In genomic region chr5:119578937-119579336, GRCh38 we compare ENCODE assay signal across 7 cellular contexts. TPM values are rescaled to one million over a fixed set of nuclear protein-coding genes. Genes with fewer than 3 reads are reported as not detected.
A peak's percentile ranks its signal among the peaks of the same experiment; 100 is the strongest.
DNase-seq lines count a peak whose midpoint lies in the region; ATAC-seq and TF ChIP-seq lines count a peak whose summit lies in the region.

No MANE protein-coding gene starts in this region.

- CTCF ChIA-PET in SK-N-SH (lab: Yijun Ruan, JAX), result interaction anchor here (0.7 to 1.1 kb wide), 2 partner anchors 17 to 43 kb away, joined by 3 read pairs; no protein-coding TSS in a partner anchor

- WGBS in SK-N-SH (ENCODE audit: low lambda C conversion rate), result 56% methylated on average over 3 of the region's 3 CpGs

- H3K79me2 ChIP-seq in SK-N-SH (ENCODE audit: insufficient read depth), result no peaks in the 10 kb centered on the region

- TF ChIP-seq CTCF in GM13977 (IDR thresholded peaks at IDR 0.05; ENCODE audit: extremely low read depth, insufficient read depth, missing control alignments), result peak; percentile 12
- TF ChIP-seq CTCF in SK-N-SH (IDR thresholded peaks at IDR 0.05), result peak; percentile 46; the same call in 1 of the 2 replicates
- peak; percentile 20 for TF ChIP-seq CTCF in kidney epithelial cell (IDR thresholded peaks at IDR 0.05; ENCODE audit: insufficient read depth, low read length, poor library complexity, severe bottlenecking)

- peak; percentile 82 for ATAC-seq in GM21723 (IDR thresholded peaks at IDR 0.05; ENCODE audit: unreplicated experiment)

- H3K4me3 ChIP-seq in SK-N-SH (ENCODE audit: low read depth in 2 of 2, low read length in 1 of 2) (no peak overlapping the region), kidney epithelial cell (ENCODE audit: low read depth, low read length) (no peak overlapping the region)

- no peak for TF ChIP-seq RAD21 in SK-N-SH (IDR thresholded peaks at IDR 0.05; ENCODE audit: low read length)

- H3K4me2 ChIP-seq in SK-N-SH, result no peak overlapping the region

- H3K9me3 ChIP-seq in SK-N-SH, result no peaks in the 10 kb centered on the region

- no peaks in the 10 kb centered on the region for H3F3A ChIP-seq in SK-N-SH (replicated peaks; ENCODE audit: insufficient read depth)

- TF ChIP-seq EP300 in SK-N-SH (IDR thresholded peaks at IDR 0.05; ENCODE audit: borderline replicate concordance in 1 of 2, low read depth in 1 of 2, low read length in 1 of 2), result no peak

- H2AFZ ChIP-seq in SK-N-SH (ENCODE audit: low read depth), result no peak overlapping the region

- H3K27ac ChIP-seq in SK-N-SH (ENCODE audit: low read depth in 2 of 2, low read length in 1 of 2), result no peak overlapping the region

- no peaks in the 10 kb centered on the region for H3K9me2 ChIP-seq in SK-N-SH

- in situ Hi-C loops in GM13977 (cut with MboI; ENCODE audit: low pct_unique_long_range_greater_than_20kb, low sequenced_read_pairs, unreplicated experiment), result no loop called here

- POLR2A ChIA-PET in SK-N-SH (lab: Yijun Ruan, JAX), result no interaction called here

- no peaks in the 10 kb centered on the region for H4K20me1 ChIP-seq in SK-N-SH (ENCODE audit: insufficient read depth)

- no peaks in the 10 kb centered on the region for H3K4me1 ChIP-seq in SK-N-SH (ENCODE audit: control insufficient read depth in 1 of 2, insufficient read depth in 2 of 2, low read depth in 1 of 2, low read length in 1 of 2)

- no peaks in the 10 kb centered on the region for H3K27me3 ChIP-seq in SK-N-SH (ENCODE audit: insufficient read depth)
- no peaks in the 10 kb centered on the region for H3K27me3 ChIP-seq in kidney epithelial cell (ENCODE audit: control insufficient read depth, insufficient read depth, low read length)

- H3K36me3 ChIP-seq in SK-N-SH (replicated peaks in 1 of 2; ENCODE audit: control insufficient read depth in 1 of 2, insufficient read depth in 2 of 2, low read length in 1 of 2), result no peaks in the 10 kb centered on the region
- no peaks in the 10 kb centered on the region for H3K36me3 ChIP-seq in kidney epithelial cell (ENCODE audit: control insufficient read depth, insufficient read depth, low read length)

- no peak overlapping the region for H3K9ac ChIP-seq in SK-N-SH

- no peak for DNase-seq in GM13977 (ENCODE audit: low spot score)
- DNase-seq in HT-29 (ENCODE audit: low spot score), result peak; percentile 92
- no peak for DNase-seq in SK-N-SH
- DNase-seq in kidney epithelial cell (ENCODE audit: low read depth), result no peak
- DNase-seq in NK-92 (lab: John Stamatoyannopoulos, UW; ENCODE audit: unreplicated experiment), result no peak
- DNase-seq in NCI-H2029 treated with DMSO at 0.1 percent for 48 hours (lab: John Stamatoyannopoulos, UW), result no peak

TF ChIP-seq in SK-N-SH, 30 proteins besides CTCF, POLR2A, EP300 and RAD21:
- TF ChIP-seq EZH2phosphoT487 (IDR thresholded peaks at IDR 0.05; ENCODE audit: borderline replicate concordance, low read depth) (no peak), MEF2A (IDR thresholded peaks at IDR 0.05; ENCODE audit: borderline replicate concordance, low read depth) (no peak), TCF12 (IDR thresholded peaks at IDR 0.05) (no peak), NFIC (IDR thresholded peaks at IDR 0.05; ENCODE audit: borderline replicate concordance) (no peak), FOSL2 (IDR thresholded peaks at IDR 0.05; ENCODE audit: borderline replicate concordance, low read depth) (no peak), TAF1 (IDR thresholded peaks at IDR 0.05; ENCODE audit: borderline replicate concordance, low read depth, low read length) (no peak), POLR2AphosphoS5 (IDR thresholded peaks at IDR 0.05; ENCODE audit: low read depth, low read length) (no peak), SMC3 (IDR thresholded peaks at IDR 0.05; ENCODE audit: low read depth, low read length) (no peak), TEAD4 (IDR thresholded peaks at IDR 0.05; ENCODE audit: borderline replicate concordance, insufficient read depth) (no peak), REST (IDR thresholded peaks at IDR 0.05; ENCODE audit: low read depth, low read length) (no peak), GABPA (IDR thresholded peaks at IDR 0.05; ENCODE audit: low read depth) (no peak), MXI1 (IDR thresholded peaks at IDR 0.05; ENCODE audit: low read depth, low read length) (no peak), JUND (IDR thresholded peaks at IDR 0.05) (no peak), GATA2 (CRISPR knock-in tag; IDR thresholded peaks at IDR 0.05) (no peak), ELF1 (IDR thresholded peaks at IDR 0.05) (no peak), RXRA (IDR thresholded peaks at IDR 0.05; ENCODE audit: borderline replicate concordance, low read depth) (no peak), ZBTB33 (IDR thresholded peaks at IDR 0.05; ENCODE audit: borderline replicate concordance, low read depth) (no peak), USF2 (IDR thresholded peaks at IDR 0.05; ENCODE audit: borderline replicate concordance, low read depth, low read length) (no peak), RCOR1 (IDR thresholded peaks at IDR 0.05; ENCODE audit: low read length) (no peak), CHD2 (IDR thresholded peaks at IDR 0.05; ENCODE audit: low read length, partially characterized antibody) (no peak)

RNA-seq across cellular contexts. Expression of gene FAM170A, which starts 50.4 kb away (rescaled TPM):
- not detected in 2 replicates for total RNA-seq in HT-29 (2014; rRNA removed; shearing (Covaris generic))
- not detected in 2 replicates for polyA plus RNA-seq in SK-N-SH (2012; rRNA removed)
- polyA plus RNA-seq in SK-N-SH (2012; cell fraction: cytosol; rRNA removed), result not detected in 2 replicates
- polyA plus RNA-seq in SK-N-SH (2012; cell fraction: nucleus; rRNA removed), result 0.07 TPM in 1 of 2 replicates, not detected in the other
- total RNA-seq in kidney epithelial cell, result not detected in 2 replicates
